ENCODE assay signal across 24 cellular contexts in genomic region chr7:102310414-102310815, GRCh38. TPM values are rescaled to one million over a fixed set of nuclear protein-coding genes. Genes with fewer than 3 reads are reported as not detected.
DNase-seq lines count a peak whose midpoint lies in the region; ATAC-seq, FAIRE-seq and TF ChIP-seq lines count a peak whose summit lies in the region.
"Had no signal": no experiment of that assay in that cellular context is flagged by ENCODE, and none has a peak within 500 bp of the region (broad histone marks: within the 10 kb centered on the region; RNA-seq: fewer than 3 reads in every experiment).

No MANE protein-coding gene starts in this region.

- H2BK5ac ChIP-seq in H1 (ENCODE audit: low read depth, low read length): no peak overlapping the region

- no peak overlapping the region for H3K4me3 ChIP-seq in H1 (ENCODE audit: extremely low read depth in 1 of 4, insufficient read depth in 2 of 4, low read depth in 3 of 4, low read length in 4 of 4)
- no peak overlapping the region for H3K4me3 ChIP-seq in Karpas-422 (ENCODE audit: low read length)
- H3K4me3 ChIP-seq: ascending aorta, left ventricle myocardium inferior, mucosa of descending colon, testis had no signal

- H3K36me3 ChIP-seq in H1 (ENCODE audit: control insufficient read depth in 2 of 4, insufficient read depth in 4 of 4, low read length in 3 of 4) (peaks cover 2 to 5% (median 4%) of the 10 kb centered on the region in 4 experiments; a peak in 3 of 8 replicates), Karpas-422 (ENCODE audit: insufficient read depth, low read length) (peaks cover 37% of the 10 kb centered on the region)
- H3K36me3 ChIP-seq: left ventricle myocardium inferior had no signal

- ATAC-seq in esophagus mucosa: no peak
- ATAC-seq in GM21576 (IDR thresholded peaks at IDR 0.05; ENCODE audit: unreplicated experiment): no peak
- ATAC-seq: effector memory CD8-positive, alpha-beta T cell; HCT116; mucosa of descending colon; right cardiac atrium had no signal

- no peak overlapping the region for H3K27ac ChIP-seq in H1 (ENCODE audit: low read depth, low read length)
- H3K27ac ChIP-seq in Karpas-422 (ENCODE audit: low read length): no peak overlapping the region
- H3K27ac ChIP-seq: ascending aorta, left ventricle myocardium inferior, testis had no signal

- H3K23me2 ChIP-seq in H1 (ENCODE audit: low read depth, low read length): no peaks in the 10 kb centered on the region

- no peak overlapping the region for H4K8ac ChIP-seq in H1 (ENCODE audit: extremely low read depth, insufficient read depth, low read length)

- no peak overlapping the region for H3K14ac ChIP-seq in H1 (ENCODE audit: insufficient read length)

- H3K4ac ChIP-seq in H1 (replicated peaks; ENCODE audit: insufficient read length, low read depth, low read length): no peak overlapping the region

- H2BK15ac ChIP-seq in H1 (ENCODE audit: low read length): no peak overlapping the region

- no peak for FAIRE-seq in H1 (lab: Jason Lieb, UNC)
- FAIRE-seq: GM12891 had no signal

- H3K4me2 ChIP-seq in H1 (ENCODE audit: insufficient read depth in 1 of 2, low read depth in 2 of 2, low read length in 2 of 2) (no peak overlapping the region), Karpas-422 (ENCODE audit: low read depth, low read length, poor library complexity, severe bottlenecking) (no peak overlapping the region)

- H3K79me2 ChIP-seq in H1 (ENCODE audit: control insufficient read depth in 1 of 2, insufficient read depth in 2 of 2, low read length in 2 of 2): no peaks in the 10 kb centered on the region; a peak in 1 of 4 replicates
- H3K79me2 ChIP-seq in Karpas-422 (ENCODE audit: low read length): peaks cover 19% of the 10 kb centered on the region; the same call in 1 of the 2 replicates

- H3K18ac ChIP-seq in H1 (ENCODE audit: extremely low read depth, low read length): no peak overlapping the region

- TF ChIP-seq CTCF in H1 (IDR thresholded peaks at IDR 0.05; ENCODE audit: control extremely low read depth in 1 of 3, insufficient read depth in 1 of 3, low read depth in 1 of 3, low read length in 3 of 3): no peak

- POLR2A ChIA-PET in H1 (lab: Charles Lee; ENCODE audit: partially characterized antibody): no interaction called here

- no peak overlapping the region for H3K56ac ChIP-seq in H1 (replicated peaks; ENCODE audit: insufficient read length, low read depth, low read length)

- no peak overlapping the region for H3K23ac ChIP-seq in H1 (ENCODE audit: insufficient read length)

- no peak overlapping the region for H2BK120ac ChIP-seq in H1 (replicated peaks; ENCODE audit: low read depth, low read length)

- no peak overlapping the region for H2AK5ac ChIP-seq in H1 (ENCODE audit: low read depth, low read length)

- DNase-seq in ELF-1 (ENCODE audit: low read depth, low spot score) (peak; percentile 73), NCI-H82 treated with DMSO at 0.1 percent for 48 hours (lab: John Stamatoyannopoulos, UW; ENCODE audit: unreplicated experiment) (peak; percentile 87), H1 (ENCODE audit: low read depth in 1 of 2, low spot score in 2 of 2) (no peak), putamen (ENCODE audit: low spot score) (peak; percentile 16), Karpas-422 (no peak)
- DNase-seq: activated CD4-positive, alpha-beta memory T cell treated with anti-CD3 and anti-CD28 coated beads, Interleukin-2, amount 10 ng/mL, durations not matched to agents 7 days and 5 days; activated naive CD4-positive, alpha-beta T cell treated with anti-CD3 and anti-CD28 coated beads for 36 hours; effector memory CD8-positive, alpha-beta T cell; GF-D8; IMR-90; left ventricle myocardium inferior; mucosa of descending colon; NCI-H2029; right cardiac atrium; SIG-M5; testis had no signal

- no peaks in the 10 kb centered on the region for H3K27me3 ChIP-seq in H1 (replicated peaks in 1 of 4; ENCODE audit: control insufficient read depth in 3 of 4, extremely low read depth in 1 of 4, insufficient read depth in 3 of 4, low read length in 3 of 4)
- H3K27me3 ChIP-seq in Karpas-422 (ENCODE audit: low read length): no peaks in the 10 kb centered on the region
- H3K27me3 ChIP-seq: ascending aorta, testis had no signal

- WGBS in H1 (ENCODE audit: extremely low coverage in 1 of 2, insufficient coverage in 1 of 2, insufficient read length in 1 of 2, insufficient replicate concordance in 2 of 2, low coverage in 1 of 2, low lambda C conversion rate in 2 of 2, missing lambda C conversion rate in 1 of 2), 2 experiments: 96% methylated on average over 9 of the region's 9 CpGs; no CpG with 5 or more reads in 1 of the 2 experiments

- TF ChIP-seq RAD21 in H1 (IDR thresholded peaks at IDR 0.05 in 1 of 2, conservative IDR thresholded peaks at IDR 0.05 in 1 of 2; ENCODE audit: low read depth in 2 of 2, low read length in 2 of 2): no peak

- no peaks in the 10 kb centered on the region for H3K9me2 ChIP-seq in Karpas-422 (replicated peaks; ENCODE audit: insufficient read depth, low read length)

- H4K91ac ChIP-seq in H1 (replicated peaks; ENCODE audit: insufficient read length, low read length): no peak overlapping the region

- no peaks in the 10 kb centered on the region for H3K79me1 ChIP-seq in H1 (ENCODE audit: low read depth, low read length)

- no peak overlapping the region for H2AFZ ChIP-seq in H1 (ENCODE audit: low read length)
- H2AFZ ChIP-seq in Karpas-422 (ENCODE audit: low read length): no peak overlapping the region

- H2BK20ac ChIP-seq in H1 (ENCODE audit: low read length): no peak overlapping the region

- H3K9me3 ChIP-seq in H1 (ENCODE audit: insufficient read depth in 2 of 2, low read depth in 1 of 2, low read length in 1 of 2) (no peaks in the 10 kb centered on the region), Karpas-422 (ENCODE audit: low read length) (no peaks in the 10 kb centered on the region)
- H3K9me3 ChIP-seq: ascending aorta, left ventricle myocardium inferior, mucosa of descending colon, testis had no signal

- no peak overlapping the region for H2BK12ac ChIP-seq in H1 (ENCODE audit: low read depth, low read length)

- TF ChIP-seq POLR2A in H1 (IDR thresholded peaks at IDR 0.05; ENCODE audit: control extremely low read depth in 1 of 2, low read depth in 2 of 2, low read length in 2 of 2): no peak

- no peak overlapping the region for H4K5ac ChIP-seq in H1 (ENCODE audit: insufficient read length, low read depth, low read length)

- H4K20me1 ChIP-seq in H1 (replicated peaks in 1 of 2; ENCODE audit: control insufficient read depth in 1 of 2, insufficient read depth in 2 of 2, low read length in 2 of 2) (peaks cover 0 to 3% of the 10 kb centered on the region in 2 experiments), Karpas-422 (ENCODE audit: insufficient read depth, low read depth, low read length) (0 out of 2 replicates have a peak, but pooled peaks cover 3% of the 10 kb centered on the region)

- no peak for TF ChIP-seq EP300 in H1 (IDR thresholded peaks at IDR 0.05; ENCODE audit: borderline replicate concordance in 1 of 2, low read depth in 2 of 2, low read length in 2 of 2)

- H3K4me1 ChIP-seq in H1 (replicated peaks in 1 of 4; ENCODE audit: control insufficient read depth in 3 of 4, insufficient read depth in 4 of 4, low read length in 3 of 4) (peaks cover 5 to 13% (median 9%) of the 10 kb centered on the region in 4 experiments), Karpas-422 (ENCODE audit: low read length) (peaks cover 33% of the 10 kb centered on the region)
- H3K4me1 ChIP-seq: ascending aorta, testis had no signal

- no peak overlapping the region for H3K9ac ChIP-seq in H1 (replicated peaks in 1 of 4; ENCODE audit: extremely low read depth in 1 of 4, low read depth in 3 of 4, low read length in 3 of 4)
- no peak overlapping the region for H3K9ac ChIP-seq in Karpas-422 (ENCODE audit: low read length)

- CTCF ChIA-PET in H1 (lab: Charles Lee; ENCODE audit: partially characterized antibody): interaction anchor here (0.6 to 12.9 kb wide), 4 partner anchors 9 to 726 kb away, joined by 3 to 134 read pairs (median 8); no protein-coding TSS in a partner anchor

TF ChIP-seq in H1, 55 proteins besides CTCF, POLR2A, EP300 and RAD21 (continues in another document):
- TF ChIP-seq POLR2AphosphoS5 (IDR thresholded peaks at IDR 0.05; ENCODE audit: low read depth, low read length) (no peak), SUZ12 (IDR thresholded peaks at IDR 0.05; ENCODE audit: low read length) (no peak), MAFK (IDR thresholded peaks at IDR 0.05; ENCODE audit: low read depth, low read length) (no peak), JUN (IDR thresholded peaks at IDR 0.05; ENCODE audit: low read depth, low read length) (no peak), NANOG (IDR thresholded peaks at IDR 0.05; ENCODE audit: insufficient read depth, low read depth, low read length, poor library complexity, severe bottlenecking) (no peak), SAP30 (IDR thresholded peaks at IDR 0.05; ENCODE audit: insufficient read depth, insufficient replicate concordance, low read length) (no peak), RXRA (IDR thresholded peaks at IDR 0.05; ENCODE audit: insufficient read depth, low read depth, low read length) (no peak), RBBP5 (IDR thresholded peaks at IDR 0.05; ENCODE audit: borderline replicate concordance, low read depth, low read length) (no peak)

RNA-seq across cellular contexts. Expression of gene SH2B2, which starts 23.7 kb away (rescaled TPM):
- 17.5 and 18.7 TPM in 2 replicates for total RNA-seq in H1 (2021; fragmentation: NEBNext Ultra II Directional; extraction: Animal tissue kit (Norgen Biotek cat#: 25700))
- polyA plus RNA-seq in H1 (2011; rRNA removed): 11.5 and 21.0 TPM in 2 replicates
- polyA plus RNA-seq in H1 (2011; cell fraction: cytosol; rRNA removed): 11.9 TPM
- polyA plus RNA-seq in H1 (2011; cell fraction: nucleus; rRNA removed): 13.6 TPM
- polyA plus RNA-seq in H1 (2012, experiment 1 of 2): 4.5 to 12.5 TPM (median 10.7 TPM) in 4 replicates
- 6.4 TPM for polyA plus RNA-seq in H1 (2012, experiment 2 of 2)
- polyA plus RNA-seq in H1 (2013, experiment 1 of 2): 6.5 TPM
- polyA plus RNA-seq in H1 (2013, experiment 2 of 2): 7.5 TPM
- polyA minus RNA-seq in H1 (2011; rRNA and poly(A)+ RNA removed): 5.3 and 6.7 TPM in 2 replicates
- polyA minus RNA-seq in H1 (2011; cell fraction: cytosol; rRNA and poly(A)+ RNA removed): 11.3 TPM
- polyA minus RNA-seq in H1 (2011; cell fraction: nucleus; rRNA and poly(A)+ RNA removed): 7.5 TPM
- total RNA-seq in esophagus mucosa: 1.1 TPM
- total RNA-seq in Karpas-422 (2014; rRNA removed; shearing (Covaris generic); ENCODE audit: low replicate concordance): 22.4 and 39.2 TPM in 2 replicates

RNA-seq across cellular contexts. Expression of gene SPDYE6, which starts 45.8 kb away (rescaled TPM):
- not detected in 2 replicates for total RNA-seq in H1 (2021; fragmentation: NEBNext Ultra II Directional; extraction: Animal tissue kit (Norgen Biotek cat#: 25700))
- polyA plus RNA-seq in H1 (2011; rRNA removed): not detected in 2 replicates
- not detected for polyA plus RNA-seq in H1 (2011; cell fraction: cytosol; rRNA removed)
- not detected for polyA plus RNA-seq in H1 (2011; cell fraction: nucleus; rRNA removed)
- polyA plus RNA-seq in H1 (2012, experiment 1 of 2): 2.5 to 3.1 TPM (median 2.7 TPM) in 4 replicates
- 0.63 TPM for polyA plus RNA-seq in H1 (2012, experiment 2 of 2)
- not detected for polyA plus RNA-seq in H1 (2013, experiment 1 of 2)
- not detected for polyA plus RNA-seq in H1 (2013, experiment 2 of 2)
- not detected in 2 replicates for polyA minus RNA-seq in H1 (2011; rRNA and poly(A)+ RNA removed)
- not detected for polyA minus RNA-seq in H1 (2011; cell fraction: cytosol; rRNA and poly(A)+ RNA removed)
- not detected for polyA minus RNA-seq in H1 (2011; cell fraction: nucleus; rRNA and poly(A)+ RNA removed)
- not detected for total RNA-seq in esophagus mucosa
- total RNA-seq in Karpas-422 (2014; rRNA removed; shearing (Covaris generic); ENCODE audit: low replicate concordance): not detected in 2 replicates
- total RNA-seq: activated naive CD4-positive, alpha-beta T cell treated with anti-CD3 and anti-CD28 coated beads for 36 hours; ascending aorta; chondrocyte; IMR-90; left ventricle myocardium inferior; mucosa of descending colon; NCI-H460; right cardiac atrium; T-helper 1 cell treated with Interleukin-12 subunit alpha and Interleukin-12 subunit beta and Interleukin-4 antibody, amounts not matched to agents 30 ng/mL and 1 ng/mL, for 36 hours had no signal
- polyA plus RNA-seq: IMR-90 had no signal

Comparison
In these comparisons a context has a peak if more than half of its experiments do, and no peak if none do; other contexts are left out.
1. DNase-seq: peak in ELF-1 (single experiment), NCI-H82 treated with DMSO at 0.1 percent for 48 hours (single experiment) and putamen (single experiment); none in H1 (0 of 2) and Karpas-422 (single experiment).